8 cellular contexts compared by ENCODE assay signal in the genomic region with DNA sequence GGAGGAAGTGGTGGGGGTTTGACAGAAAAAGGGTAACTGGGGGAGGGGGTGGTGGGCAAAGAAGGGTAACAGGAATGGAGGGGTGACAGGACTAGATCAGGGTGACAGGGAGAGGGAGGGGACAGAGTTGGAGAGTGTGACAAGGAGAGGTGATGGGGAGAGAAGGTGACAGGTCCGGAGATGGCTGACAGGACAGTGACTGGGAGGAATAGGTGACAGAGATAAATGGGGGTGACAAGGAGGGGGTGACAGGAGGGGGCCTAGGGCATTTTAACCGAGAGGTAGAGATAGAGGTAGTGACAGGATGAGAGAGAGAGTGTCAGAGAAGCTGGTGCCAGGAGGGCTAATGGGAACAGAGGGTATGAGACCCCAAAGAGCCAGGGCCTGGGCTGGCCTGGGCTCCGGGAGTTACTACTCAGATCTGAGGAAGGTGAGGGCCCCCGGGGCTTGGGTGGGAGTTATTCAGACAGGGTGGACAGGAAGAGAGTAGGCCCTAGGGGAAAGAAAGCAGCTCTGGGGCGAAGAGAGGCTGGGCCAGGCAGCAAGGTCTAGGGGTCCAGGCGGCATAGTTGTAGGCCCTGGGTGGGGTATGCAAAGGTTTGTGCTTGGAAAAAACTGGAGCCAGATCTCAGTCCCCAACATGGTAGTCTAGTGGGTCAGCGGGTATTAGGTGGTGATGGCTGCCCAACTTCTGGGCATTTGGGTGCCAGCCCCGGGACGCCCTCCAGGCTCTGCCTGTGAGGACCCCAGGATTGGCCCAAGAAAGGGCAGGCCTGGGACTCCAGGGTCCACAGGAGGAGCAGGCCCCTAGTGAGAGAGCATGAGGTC. TPM values are rescaled to one million over a fixed set of nuclear protein-coding genes. Genes with fewer than 3 reads are reported as not detected.
A peak's percentile ranks its signal among the peaks of the same experiment; 100 is the strongest.
DNase-seq lines count a peak whose midpoint lies in the region; ATAC-seq, FAIRE-seq and TF ChIP-seq lines count a peak whose summit lies in the region.

No MANE protein-coding gene starts in this region.

- H3K4me3 Mint-ChIP-seq in activated CD8-positive, alpha-beta T cell treated with anti-CD3 and anti-CD28 coated beads for 36 hours = no peak overlapping the region
- H3K4me3 Mint-ChIP-seq in activated CD8-positive, alpha-beta T cell treated with anti-CD3 and anti-CD28 coated beads, Interleukin-2, amount 10 ng/mL, durations not matched to agents 7 days and 5 days = no peak overlapping the region

- POLR2A ChIA-PET in activated CD8-positive, alpha-beta T cell treated with anti-CD3 and anti-CD28 coated beads for 36 hours (lab: Charles Lee) = interaction anchor here (1.1 to 4.3 kb wide), 7 partner anchors 7 to 27 kb away, joined by 3 to 31 read pairs (median 14); a partner anchor contains a TSS
- POLR2A ChIA-PET in activated CD8-positive, alpha-beta T cell treated with anti-CD3 and anti-CD28 coated beads, Interleukin-2, amount 10 ng/mL, durations not matched to agents 7 days and 5 days (lab: Charles Lee) = interaction anchor here (0.6 to 2.0 kb wide), 13 partner anchors 9 to 127 kb away, joined by 3 to 33 read pairs (median 5); a partner anchor contains a TSS

- no peaks in the 10 kb centered on the region for H3K27me3 ChIP-seq in layer of hippocampus (ENCODE audit: control insufficient read depth, insufficient read depth, low read length)

- TF ChIP-seq CTCF in activated CD8-positive, alpha-beta T cell treated with anti-CD3 and anti-CD28 coated beads for 36 hours (IDR thresholded peaks at IDR 0.05) = no peak

- WGBS in adipose tissue, 3 donors = 29 to 35% (median 34%) methylated on average over 9 of the region's 9 CpGs

- H3K27me3 Mint-ChIP-seq in activated CD8-positive, alpha-beta T cell treated with anti-CD3 and anti-CD28 coated beads for 36 hours = no peaks in the 10 kb centered on the region
- no peaks in the 10 kb centered on the region for H3K27me3 Mint-ChIP-seq in activated CD8-positive, alpha-beta T cell treated with anti-CD3 and anti-CD28 coated beads, Interleukin-2, amount 10 ng/mL, durations not matched to agents 7 days and 5 days (ENCODE audit: low read depth)

- CTCF ChIA-PET in activated CD8-positive, alpha-beta T cell treated with anti-CD3 and anti-CD28 coated beads for 36 hours (lab: Charles Lee) = interaction anchor here (1.6 to 2.2 kb wide), 2 partner anchors 10 to 26 kb away, joined by 5 to 36 read pairs; no protein-coding TSS in a partner anchor
- CTCF ChIA-PET in activated CD8-positive, alpha-beta T cell treated with anti-CD3 and anti-CD28 coated beads, Interleukin-2, amount 10 ng/mL, durations not matched to agents 7 days and 5 days (lab: Charles Lee) = interaction anchor here (0.7 to 3.2 kb wide), 6 partner anchors 10 to 161 kb away, joined by 3 to 60 read pairs (median 3); a partner anchor contains a TSS

- DNase-seq in activated CD8-positive, alpha-beta T cell treated with anti-CD3 and anti-CD28 coated beads for 36 hours = no peak
- DNase-seq in activated CD8-positive, alpha-beta T cell treated with anti-CD3 and anti-CD28 coated beads, Interleukin-2, amount 10 ng/mL, durations not matched to agents 7 days and 5 days = no peak
- DNase-seq in RCC 7860 (ENCODE audit: low spot score) (no peak), NCI-H2227 treated with DMSO at 0.1 percent for 48 hours (lab: John Stamatoyannopoulos, UW) (no peak), AG20443 (ENCODE audit: low spot score) (no peak)

- H3K27ac ChIP-seq in adipose tissue (ENCODE audit: low read depth, low read length) = peak overlapping the region; percentile 45
- peak overlapping the region; percentile 100 for H3K27ac ChIP-seq in layer of hippocampus (ENCODE audit: low read depth, low read length)
- peak overlapping the region; percentile 91 for H3K27ac ChIP-seq in temporal lobe (ENCODE audit: low read depth, low read length)

- FAIRE-seq in RCC 7860 (lab: Jason Lieb, UNC) = no peak

- H3K27ac Mint-ChIP-seq in activated CD8-positive, alpha-beta T cell treated with anti-CD3 and anti-CD28 coated beads for 36 hours = peak overlapping the region; percentile 99
- H3K27ac Mint-ChIP-seq in activated CD8-positive, alpha-beta T cell treated with anti-CD3 and anti-CD28 coated beads, Interleukin-2, amount 10 ng/mL, durations not matched to agents 7 days and 5 days = no peak overlapping the region

- peaks cover 31% of the 10 kb centered on the region for H3K4me1 Mint-ChIP-seq in activated CD8-positive, alpha-beta T cell treated with anti-CD3 and anti-CD28 coated beads for 36 hours (ENCODE audit: low read depth)
- H3K4me1 Mint-ChIP-seq in activated CD8-positive, alpha-beta T cell treated with anti-CD3 and anti-CD28 coated beads, Interleukin-2, amount 10 ng/mL, durations not matched to agents 7 days and 5 days (ENCODE audit: low read depth) = peaks cover 38% of the 10 kb centered on the region

- intact Hi-C loops in activated CD8-positive, alpha-beta T cell treated with anti-CD3 and anti-CD28 coated beads for 36 hours (cut with micrococcal nuclease) = loop anchor here (2.0 kb wide), 1 partner anchor 15 kb away; a partner anchor contains a TSS

- peaks cover 13% of the 10 kb centered on the region for H3K36me3 Mint-ChIP-seq in activated CD8-positive, alpha-beta T cell treated with anti-CD3 and anti-CD28 coated beads for 36 hours (ENCODE audit: low read depth)
- H3K36me3 Mint-ChIP-seq in activated CD8-positive, alpha-beta T cell treated with anti-CD3 and anti-CD28 coated beads, Interleukin-2, amount 10 ng/mL, durations not matched to agents 7 days and 5 days (ENCODE audit: low read depth) = peaks cover 22% of the 10 kb centered on the region

- no peak for ATAC-seq in activated CD8-positive, alpha-beta T cell treated with anti-CD3 and anti-CD28 coated beads for 36 hours
- ATAC-seq in activated CD8-positive, alpha-beta T cell treated with anti-CD3 and anti-CD28 coated beads, Interleukin-2, amount 10 ng/mL, durations not matched to agents 7 days and 5 days = no peak

- H3K9me3 Mint-ChIP-seq in activated CD8-positive, alpha-beta T cell treated with anti-CD3 and anti-CD28 coated beads for 36 hours = no peaks in the 10 kb centered on the region
- no peaks in the 10 kb centered on the region for H3K9me3 Mint-ChIP-seq in activated CD8-positive, alpha-beta T cell treated with anti-CD3 and anti-CD28 coated beads, Interleukin-2, amount 10 ng/mL, durations not matched to agents 7 days and 5 days (ENCODE audit: insufficient read depth)

RNA-seq across cellular contexts. Expression of a gene that starts 0.7 kb away (rescaled TPM):
- 10 to 100 TPM; 60.7 to 65.6 TPM for total RNA-seq in activated CD8-positive, alpha-beta T cell treated with anti-CD3 and anti-CD28 coated beads for 36 hours
- 10 to 100 TPM; 73.1 to 83.8 TPM for total RNA-seq in activated CD8-positive, alpha-beta T cell treated with anti-CD3 and anti-CD28 coated beads, Interleukin-2, amount 10 ng/mL, durations not matched to agents 7 days and 5 days
- polyA plus RNA-seq in adipose tissue = 10 to 100 TPM; 18.7 to 49.1 (median 33.3) TPM
- total RNA-seq in temporal lobe = 29.7 TPM

RNA-seq across cellular contexts. Expression of a gene that starts 14.8 kb away (rescaled TPM):
- total RNA-seq in activated CD8-positive, alpha-beta T cell treated with anti-CD3 and anti-CD28 coated beads for 36 hours = 10 to 100 TPM; 60.0 to 69.2 TPM
- total RNA-seq in activated CD8-positive, alpha-beta T cell treated with anti-CD3 and anti-CD28 coated beads, Interleukin-2, amount 10 ng/mL, durations not matched to agents 7 days and 5 days = 10 to 100 TPM; 49.9 to 54.5 TPM
- polyA plus RNA-seq in adipose tissue = 10 to 100 TPM; 16.5 to 64.6 (median 33.4) TPM
- total RNA-seq in temporal lobe = 5.7 TPM

RNA-seq across cellular contexts. Expression of a gene that starts 27.3 kb away (rescaled TPM):
- total RNA-seq in activated CD8-positive, alpha-beta T cell treated with anti-CD3 and anti-CD28 coated beads for 36 hours = 10 to 100 TPM; 30.5 to 31.7 TPM
- 10 to 100 TPM; 48.2 to 49.0 TPM for total RNA-seq in activated CD8-positive, alpha-beta T cell treated with anti-CD3 and anti-CD28 coated beads, Interleukin-2, amount 10 ng/mL, durations not matched to agents 7 days and 5 days
- polyA plus RNA-seq in adipose tissue = 10 to 100 TPM; 20.9 to 53.8 (median 37.3) TPM
- total RNA-seq in temporal lobe = 57.0 TPM

RNA-seq across cellular contexts. Expression of a gene that starts 32.2 kb away (rescaled TPM):
- total RNA-seq in activated CD8-positive, alpha-beta T cell treated with anti-CD3 and anti-CD28 coated beads for 36 hours = under 1 TPM; 0.38 to 0.49 TPM
- total RNA-seq in activated CD8-positive, alpha-beta T cell treated with anti-CD3 and anti-CD28 coated beads, Interleukin-2, amount 10 ng/mL, durations not matched to agents 7 days and 5 days = under 1 TPM; 0.44 to 0.55 TPM
- under 1 TPM; 0.26 to 0.67 (median 0.34) TPM for polyA plus RNA-seq in adipose tissue
- 3.0 TPM for total RNA-seq in temporal lobe

RNA-seq across cellular contexts. Expression of a gene that starts 32.7 kb away (rescaled TPM):
- total RNA-seq in activated CD8-positive, alpha-beta T cell treated with anti-CD3 and anti-CD28 coated beads for 36 hours = 10 to 100 TPM; 39.1 to 42.4 TPM
- total RNA-seq in activated CD8-positive, alpha-beta T cell treated with anti-CD3 and anti-CD28 coated beads, Interleukin-2, amount 10 ng/mL, durations not matched to agents 7 days and 5 days = 10 to 100 TPM; 48.2 to 52.7 TPM
- polyA plus RNA-seq in adipose tissue = 10 to 100 TPM in 2 of 3 donors, 1 to 10 TPM in 1; 7.7 to 17.3 (median 11.2) TPM
- 178 TPM for total RNA-seq in temporal lobe

Comparison
In these comparisons a context has a peak if more than half of its experiments do, and no peak if none do; other contexts are left out.
1. H3K27ac ChIP-seq: peak in every context shown above with its lines; median percentile 100 in layer of hippocampus; 91 in temporal lobe; 45 in adipose tissue.